Comparison of ENCODE assay signal across 8 cellular contexts in the genomic region with DNA sequence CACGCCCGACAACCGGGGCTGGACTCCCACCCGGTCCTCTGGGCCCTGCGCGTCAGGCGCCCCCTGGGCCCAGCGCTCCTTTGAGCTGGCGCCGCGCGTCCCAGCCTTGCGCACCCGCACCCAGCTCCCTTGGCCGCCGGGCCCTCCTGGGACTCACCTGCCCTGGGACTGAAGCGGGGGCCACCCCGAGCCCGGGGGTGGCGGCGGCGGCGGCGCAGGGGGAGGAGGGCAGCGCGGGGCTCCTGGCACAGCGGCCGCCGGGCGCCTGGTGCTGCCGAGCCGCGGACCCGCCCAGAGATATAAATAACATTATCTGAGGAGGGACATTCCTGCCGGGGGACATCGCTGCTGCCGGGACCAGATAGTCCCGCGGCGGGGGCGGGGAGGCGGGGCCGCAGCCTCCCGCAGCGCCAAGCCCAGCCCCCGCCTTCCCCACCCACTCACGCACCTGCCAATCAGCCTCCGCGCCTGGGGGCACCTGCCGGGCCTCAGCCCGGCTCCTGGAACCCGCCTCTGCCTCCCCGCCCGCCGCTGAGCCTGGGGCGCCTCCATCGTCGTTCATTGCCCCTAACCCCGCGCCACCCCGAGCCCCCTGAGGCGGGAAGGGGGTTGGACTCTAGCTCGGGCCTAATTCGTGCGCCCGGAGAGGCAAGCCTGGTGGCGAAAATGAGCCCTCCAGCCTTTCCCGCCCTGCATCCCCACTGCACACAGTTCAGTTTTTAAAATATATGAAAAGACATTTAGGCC. TPM values are rescaled to one million over a fixed set of nuclear protein-coding genes. Genes with fewer than 3 reads are reported as not detected.
DNase-seq lines count a peak whose midpoint lies in the region; ATAC-seq and TF ChIP-seq lines count a peak whose summit lies in the region.

TSS of gene SPTB (minus strand) at position 273 of the 747 bp plus-strand sequence. CDS start 56,813 bp downstream, outside the sequence.

- H3K4me3 ChIP-seq in GM08714 (ENCODE audit: low read length) (peak within 1 kb of the TSS; percentile 74), astrocyte of the spinal cord (ENCODE audit: low read depth, low read length) (peak within 1 kb of the TSS; percentile 30)

- H3K27ac Mint-ChIP-seq in IgD-negative memory B cell: no peak within 1 kb of the TSS
- peak within 1 kb of the TSS; percentile 17 for H3K27ac Mint-ChIP-seq in T-helper 2 cell treated with Interferon-gamma antibody and Interleukin-4, amounts not matched to agents 5 μg/mL and 100 μg/mL, for 36 hours

- ATAC-seq in GM21423 (IDR thresholded peaks at IDR 0.05; ENCODE audit: unreplicated experiment): no peak

- TF ChIP-seq CTCF in astrocyte of the spinal cord (IDR thresholded peaks at IDR 0.05; ENCODE audit: low read depth, low read length): no peak

- peak within 1 kb of the TSS; percentile 68 to 92 (median 86) for H3K4me3 Mint-ChIP-seq in IgD-negative memory B cell
- H3K4me3 Mint-ChIP-seq in T-helper 2 cell treated with Interferon-gamma antibody and Interleukin-4, amounts not matched to agents 5 μg/mL and 100 μg/mL, for 36 hours: peak within 1 kb of the TSS; percentile 83

- peaks cover 33% of the 10 kb centered on the region for H3K27me3 Mint-ChIP-seq in IgD-negative memory B cell
- H3K27me3 Mint-ChIP-seq in T-helper 2 cell treated with Interferon-gamma antibody and Interleukin-4, amounts not matched to agents 5 μg/mL and 100 μg/mL, for 36 hours (ENCODE audit: low read depth): peaks cover 80% of the 10 kb centered on the region

- H3K4me1 Mint-ChIP-seq in IgD-negative memory B cell: peaks cover 0 to 7% (median 2%) of the 10 kb centered on the region in 3 donors
- H3K4me1 Mint-ChIP-seq in T-helper 2 cell treated with Interferon-gamma antibody and Interleukin-4, amounts not matched to agents 5 μg/mL and 100 μg/mL, for 36 hours (ENCODE audit: low read depth): peaks cover 7% of the 10 kb centered on the region

- DNase-seq in T-helper 2 cell treated with Interferon-gamma antibody and Interleukin-4, amounts not matched to agents 5 μg/mL and 100 μg/mL, for 36 hours (ENCODE audit: low spot score): peak; percentile 50
- DNase-seq in astrocyte of the spinal cord (ENCODE audit: low read depth, low spot score): no peak
- DNase-seq in islet precursor cell: peak; percentile 76
- DNase-seq in stimulated activated CD4-positive, alpha-beta T cell treated with anti-CD3 and anti-CD28 coated beads, Interleukin-1b, Interleukin-23, amount 100 ng/mL, for 4 hours (ENCODE audit: low read depth in 2 of 2): peak; percentile 62 to 69
- DNase-seq in HT-29 (ENCODE audit: low spot score): no peak

- no peaks in the 10 kb centered on the region for H3K9me3 Mint-ChIP-seq in IgD-negative memory B cell
- H3K9me3 Mint-ChIP-seq in T-helper 2 cell treated with Interferon-gamma antibody and Interleukin-4, amounts not matched to agents 5 μg/mL and 100 μg/mL, for 36 hours: no peaks in the 10 kb centered on the region

- H3K36me3 Mint-ChIP-seq in IgD-negative memory B cell: peaks cover 3% of the 10 kb centered on the region
- no peaks in the 10 kb centered on the region for H3K36me3 Mint-ChIP-seq in T-helper 2 cell treated with Interferon-gamma antibody and Interleukin-4, amounts not matched to agents 5 μg/mL and 100 μg/mL, for 36 hours (ENCODE audit: low read depth)

- in situ Hi-C loops in astrocyte of the spinal cord (cut with HindIII; ENCODE audit: low sequenced_read_pairs): loop anchor here (25.0 kb wide), 1 partner anchor 93 kb away; no protein-coding TSS in a partner anchor

RNA-seq across cellular contexts. Expression of gene SPTB, which starts in this region (rescaled TPM):
- 0.06 TPM for polyA plus RNA-seq in IgD-negative memory B cell
- under 0.01 and 0.03 TPM in 2 replicates for total RNA-seq in HT-29 (2014; rRNA removed; shearing (Covaris generic))

Comparison
In these comparisons a context has a peak if more than half of its experiments do, and no peak if none do; other contexts are left out.
1. DNase-seq: peak in T-helper 2 cell treated with Interferon-gamma antibody and Interleukin-4, amounts not matched to agents 5 μg/mL and 100 μg/mL, for 36 hours (single experiment), islet precursor cell (single experiment) and stimulated activated CD4-positive, alpha-beta T cell treated with anti-CD3 and anti-CD28 coated beads, Interleukin-1b, Interleukin-23, amount 100 ng/mL, for 4 hours (2 of 2); none in astrocyte of the spinal cord (single experiment) and HT-29 (single experiment).